Comparison of ENCODE assay signal across 8 cellular contexts in the genomic region with DNA sequence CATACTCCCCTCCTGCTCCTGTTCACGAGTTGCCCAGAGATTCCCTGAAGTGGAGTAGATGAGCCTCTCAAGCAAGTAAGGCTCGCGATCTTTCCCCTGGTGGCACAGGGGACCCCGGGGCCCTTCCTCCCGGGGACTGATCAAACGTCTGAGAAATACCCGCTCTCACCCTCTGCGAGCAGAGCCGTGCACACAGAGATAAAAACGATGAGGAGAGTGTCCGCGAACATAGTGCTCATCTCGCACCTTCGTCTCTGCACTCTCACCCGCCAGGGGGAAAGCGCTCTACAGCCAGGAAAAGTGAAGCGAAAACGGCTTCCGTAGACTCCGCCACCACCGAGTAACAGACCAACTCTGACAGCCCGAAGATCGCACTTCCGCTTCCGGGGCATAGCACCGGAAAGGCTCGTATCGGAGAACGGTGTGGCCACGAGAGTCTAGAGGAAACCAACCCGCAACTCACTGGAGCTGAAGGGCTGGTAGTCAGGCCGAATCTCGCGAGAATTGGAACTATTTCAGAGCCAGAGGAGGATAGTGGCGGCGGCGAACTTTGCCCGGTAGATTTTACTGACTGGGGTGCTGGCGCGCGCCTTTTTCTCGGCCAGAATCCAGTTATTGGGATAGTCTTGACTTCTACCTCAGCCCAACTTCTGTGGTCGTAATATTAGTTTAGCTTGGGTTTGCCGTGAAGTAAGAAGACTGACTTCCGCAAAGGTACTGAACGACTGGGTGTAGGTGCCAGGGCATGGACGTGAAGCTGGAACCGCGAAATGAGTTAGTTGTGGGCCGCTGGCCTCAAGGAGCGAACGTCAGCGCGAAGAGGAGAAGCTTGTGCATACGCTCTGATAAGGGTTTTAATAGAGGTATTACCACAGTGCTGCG. TPM values are rescaled to one million over a fixed set of nuclear protein-coding genes. Genes with fewer than 3 reads are reported as not detected.
DNase-seq lines count a peak whose midpoint lies in the region; ATAC-seq, FAIRE-seq and TF ChIP-seq lines count a peak whose summit lies in the region.

A gene with protein sequence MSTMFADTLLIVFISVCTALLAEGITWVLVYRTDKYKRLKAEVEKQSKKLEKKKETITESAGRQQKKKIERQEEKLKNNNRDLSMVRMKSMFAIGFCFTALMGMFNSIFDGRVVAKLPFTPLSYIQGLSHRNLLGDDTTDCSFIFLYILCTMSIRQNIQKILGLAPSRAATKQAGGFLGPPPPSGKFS (minus strand): TSS at position 356 of the 882 bp plus-strand sequence. CDS start 117 bp downstream, at position 239.

- H3K9me3 ChIP-seq in OCI-LY7 (ENCODE audit: low read length) (no peaks in the 10 kb centered on the region), endothelial cell of umbilical vein (replicated peaks; ENCODE audit: control insufficient read depth, insufficient read depth, low read length) (no peaks in the 10 kb centered on the region)

- H3K4me3 ChIP-seq in OCI-LY7 (ENCODE audit: low read depth, low read length, poor library complexity, severe bottlenecking), result peak within 1 kb of the TSS; percentile 85
- H3K4me3 ChIP-seq in endothelial cell of umbilical vein (replicated peaks in 1 of 3; ENCODE audit: insufficient read depth in 1 of 3, low read depth in 1 of 3, low read length in 3 of 3), result peak within 1 kb of the TSS; percentile 37 to 92 (median 75)

- CTCF ChIA-PET in OCI-LY7 (lab: Charles Lee; ENCODE audit: unreplicated experiment) (interaction anchor here (1.0 to 1.3 kb wide), 2 partner anchors 61 to 170 kb away, joined by 3 to 5 read pairs; no protein-coding TSS in a partner anchor), endothelial cell of umbilical vein (lab: Charles Lee) (interaction anchor here (0.7 to 1.6 kb wide), 9 partner anchors 10 to 168 kb away, joined by 3 to 12 read pairs (median 3); no protein-coding TSS in a partner anchor)

- peaks cover 28% of the 10 kb centered on the region; the same call in 1 of the 2 replicates for H3K79me2 ChIP-seq in OCI-LY7 (ENCODE audit: insufficient read depth, low read depth, low read length)
- H3K79me2 ChIP-seq in endothelial cell of umbilical vein (ENCODE audit: control insufficient read depth, insufficient read depth, low read length), result peaks cover 19% of the 10 kb centered on the region

- peak; percentile 100 for FAIRE-seq in endothelial cell of umbilical vein (lab: Jason Lieb, UNC)

- H3K9me2 ChIP-seq in OCI-LY7 (ENCODE audit: insufficient read depth, low read length), result no peaks in the 10 kb centered on the region

- POLR2A ChIA-PET in OCI-LY7 (lab: Charles Lee) (interaction anchor here (0.7 to 3.9 kb wide), 19 partner anchors 13 to 146 kb away, joined by 3 to 27 read pairs (median 3); no protein-coding TSS in a partner anchor), endothelial cell of umbilical vein (lab: Charles Lee) (interaction anchor here (0.9 to 1.5 kb wide), 4 partner anchors 58 to 135 kb away, joined by 3 to 4 read pairs (median 4); no protein-coding TSS in a partner anchor)

- H3K4me2 ChIP-seq in OCI-LY7 (ENCODE audit: low read length) (peak within 1 kb of the TSS; percentile 93), endothelial cell of umbilical vein (ENCODE audit: insufficient read depth, low read length) (peak within 1 kb of the TSS; percentile 96)

- dilution Hi-C loops in endothelial cell of umbilical vein (cut with MboI; ENCODE audit: extremely low pct_ligation_motif_present, low sequenced_read_pairs), result no loop called here

- H3K27me3 ChIP-seq in endothelial cell of umbilical vein (ENCODE audit: control insufficient read depth in 2 of 2, insufficient read depth in 2 of 2, low read length in 2 of 2), result no peaks in the 10 kb centered on the region

- H4K20me1 ChIP-seq in OCI-LY7 (ENCODE audit: insufficient read depth, low read length) (no peaks in the 10 kb centered on the region), endothelial cell of umbilical vein (replicated peaks; ENCODE audit: control insufficient read depth, extremely low read depth, insufficient read depth, low read length) (no peaks in the 10 kb centered on the region)

- TF ChIP-seq POLR2A in endothelial cell of umbilical vein (IDR thresholded peaks at IDR 0.05; ENCODE audit: low read depth, low read length), result peak; percentile 93

- BruUV-seq in OCI-LY7 (replicated peaks; lab: Mats Ljungman, UMichigan) (no TSS peak), endothelial cell of umbilical vein (replicated peaks; lab: Mats Ljungman, UMichigan) (TSS peak; percentile 88)

- H2AFZ ChIP-seq in OCI-LY7 (ENCODE audit: low read length), result peak within 1 kb of the TSS; percentile 92
- peak within 1 kb of the TSS; percentile 94 for H2AFZ ChIP-seq in endothelial cell of umbilical vein (ENCODE audit: low read depth, low read length)

- H3K9ac ChIP-seq in endothelial cell of umbilical vein (replicated peaks; ENCODE audit: extremely low read depth, insufficient read depth, low read length), result peak within 1 kb of the TSS; percentile 95

- no peaks in the 10 kb centered on the region for H3K9me1 ChIP-seq in endothelial cell of umbilical vein (replicated peaks; ENCODE audit: control insufficient read depth, extremely low read depth, insufficient read depth, low read length)

- DNase-seq in DMS 273 treated with DMSO at 0.1 percent for 48 hours (lab: John Stamatoyannopoulos, UW) (peak; percentile 96), HuH-7 (ENCODE audit: low spot score) (peak; percentile 86), OCI-LY7 (ENCODE audit: low spot score) (peak; percentile 99), activated T-cell treated with anti-CD3 and anti-CD28 coated beads for 1 hour (ENCODE audit: low read depth) (peak; percentile 86), endothelial cell of umbilical vein (ENCODE audit: low read depth, low spot score) (peak; percentile 97), midbrain (lab: John Stamatoyannopoulos, UW) (peak; percentile 96)
- DNase-seq in stimulated activated CD8-positive, alpha-beta memory T cell treated with anti-CD3 and anti-CD28 coated beads, Interleukin-2, amount 100 ng/mL, for 1 hour (ENCODE audit: low read depth in 2 of 2), result peak; percentile 81 to 85

- H3K27ac ChIP-seq in OCI-LY7 (ENCODE audit: low read depth, low read length, poor library complexity, severe bottlenecking) (peak within 1 kb of the TSS; percentile 78), endothelial cell of umbilical vein (ENCODE audit: insufficient read depth, low read depth, low read length) (peak within 1 kb of the TSS; percentile 68)

- ATAC-seq in GM21515 (IDR thresholded peaks at IDR 0.05; ENCODE audit: unreplicated experiment), result peak; percentile 99

- peaks cover 40% of the 10 kb centered on the region for H3K36me3 ChIP-seq in OCI-LY7 (ENCODE audit: insufficient read depth, low read length)
- peaks cover 4 to 6% of the 10 kb centered on the region in 2 experiments for H3K36me3 ChIP-seq in endothelial cell of umbilical vein (ENCODE audit: control insufficient read depth in 2 of 2, extremely low read depth in 1 of 2, insufficient read depth in 2 of 2, low read length in 2 of 2)

- TF ChIP-seq CTCF in OCI-LY7 (conservative IDR thresholded peaks at IDR 0.05; ENCODE audit: low read length) (peak; percentile 38; the same call in 1 of the 2 replicates), endothelial cell of umbilical vein (IDR thresholded peaks at IDR 0.05; ENCODE audit: extremely low read depth in 1 of 2, insufficient read depth in 1 of 2, low read depth in 1 of 2, low read length in 2 of 2) (peak in 1 of 2 donors; percentile 20)

- intact Hi-C loops in OCI-LY7 (cut with micrococcal nuclease; ENCODE audit: unreplicated experiment), result loop anchor here (1.0 to 10.0 kb wide), 4 partner anchors 59 to 170 kb away; a partner anchor contains a TSS
- intact Hi-C loops in endothelial cell of umbilical vein (cut with micrococcal nuclease), result loop anchor here (1.0 to 2.0 kb wide), 7 partner anchors 59 to 167 kb away; a partner anchor contains a TSS

- H3K4me1 ChIP-seq in OCI-LY7 (ENCODE audit: insufficient read depth, low read length, poor library complexity, severe bottlenecking) (peaks cover 17% of the 10 kb centered on the region), endothelial cell of umbilical vein (ENCODE audit: control insufficient read depth, extremely low read depth, insufficient read depth, low read length) (peaks cover 18% of the 10 kb centered on the region)

TF ChIP-seq in endothelial cell of umbilical vein, 7 proteins besides CTCF, POLR2A, EP300 and RAD21:
- TF ChIP-seq POLR2AphosphoS5 (IDR thresholded peaks at IDR 0.05; ENCODE audit: insufficient read depth, low read depth, low read length) (peak; percentile 95), GATA2 (IDR thresholded peaks at IDR 0.05; ENCODE audit: insufficient read depth, insufficient read length, low read depth, low read length) (no peak), EZH2 (IDR thresholded peaks at IDR 0.05; ENCODE audit: borderline replicate concordance, low read depth, low read length, severe bottlenecking) (no peak), MYC (IDR thresholded peaks at IDR 0.05; ENCODE audit: low read depth, low read length) (peak; percentile 60)
- TF ChIP-seq, protein P1, sequence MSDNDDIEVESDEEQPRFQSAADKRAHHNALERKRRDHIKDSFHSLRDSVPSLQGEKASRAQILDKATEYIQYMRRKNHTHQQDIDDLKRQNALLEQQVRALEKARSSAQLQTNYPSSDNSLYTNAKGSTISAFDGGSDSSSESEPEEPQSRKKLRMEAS (IDR thresholded peaks at IDR 0.05; ENCODE audit: insufficient read depth, insufficient read length), result peak; percentile 69

RNA-seq across cellular contexts. Expression of the gene that starts here (rescaled TPM):
- 22.9 and 23.7 TPM in 2 replicates for total RNA-seq in OCI-LY7 (2014; rRNA removed; shearing (Covaris generic))
- total RNA-seq in OCI-LY7 (2022) (44.5 and 49.5 TPM in 2 replicates), endothelial cell of umbilical vein (80.0 and 86.0 TPM in 2 replicates)
- polyA plus RNA-seq in endothelial cell of umbilical vein, result 87.7 and 93.4 TPM in 2 replicates
- 86.6 and 90.8 TPM in 2 replicates for polyA plus RNA-seq in endothelial cell of umbilical vein (2011; cell fraction: cytosol; rRNA removed)
- 39.3 and 50.0 TPM in 2 replicates for polyA plus RNA-seq in endothelial cell of umbilical vein (2011; cell fraction: nucleus; rRNA removed)
- polyA plus RNA-seq in endothelial cell of umbilical vein (2012), result 85.1 and 102 TPM in 2 replicates
- 150 and 186 TPM in 2 replicates for polyA minus RNA-seq in endothelial cell of umbilical vein
- 59.7 TPM for polyA minus RNA-seq in endothelial cell of umbilical vein (2011; cell fraction: cytosol; rRNA and poly(A)+ RNA removed)
- polyA minus RNA-seq in endothelial cell of umbilical vein (2011; cell fraction: nucleus; rRNA and poly(A)+ RNA removed), result 22.6 and 27.2 TPM in 2 replicates

Comparison
In these comparisons a context has a peak if more than half of its experiments do, and no peak if none do; other contexts are left out.
1. Peak in every context shown above with its lines: DNase-seq, ATAC-seq, H3K4me3 ChIP-seq and H3K27ac ChIP-seq.